ENCODE assay signal across 13 cellular contexts in genomic region chr13:33183431-33184130, GRCh38.
DNase-seq lines count a peak whose midpoint lies in the region; TF ChIP-seq lines count a peak whose summit lies in the region.
"Had no signal": no experiment of that assay in that cellular context is flagged by ENCODE, and none has a peak within 500 bp of the region (broad histone marks: within the 10 kb centered on the region; RNA-seq: fewer than 3 reads in every experiment).

No MANE protein-coding gene starts in this region.

- peak overlapping the region; percentile 24 to 25 for H3K27ac ChIP-seq in right atrium auricular region
- no peak overlapping the region for H3K27ac ChIP-seq in left ventricle myocardium inferior (replicated peaks)
- no peak overlapping the region for H3K27ac ChIP-seq in Karpas-422 (ENCODE audit: low read length)

- H3K27me3 ChIP-seq in right atrium auricular region (no peaks in the 10 kb centered on the region), left ventricle myocardium inferior (ENCODE audit: low read depth) (no peaks in the 10 kb centered on the region), Karpas-422 (ENCODE audit: low read length) (no peaks in the 10 kb centered on the region)

- no peaks in the 10 kb centered on the region for H4K20me1 ChIP-seq in Karpas-422 (ENCODE audit: insufficient read depth, low read depth, low read length)

- H3K4me1 ChIP-seq in right atrium auricular region, result peaks cover 0 to 95% of the 10 kb centered on the region in 2 donors
- peaks cover 99% of the 10 kb centered on the region for H3K4me1 ChIP-seq in left ventricle myocardium inferior
- no peaks in the 10 kb centered on the region for H3K4me1 ChIP-seq in Karpas-422 (ENCODE audit: low read length)

- DNase-seq in right atrium auricular region (ENCODE audit: low spot score) (no peak), left ventricle myocardium inferior (no peak), astrocyte of the hippocampus (ENCODE audit: low read depth, low spot score) (peak; percentile 85), kidney tubule cell (ENCODE audit: low spot score) (peak; percentile 69), NCI-H2029 treated with DMSO at 0.1 percent for 48 hours (lab: John Stamatoyannopoulos, UW) (no peak), Karpas-422 (no peak), NCI-H82 treated with DMSO at 0.1 percent for 48 hours (lab: John Stamatoyannopoulos, UW; ENCODE audit: unreplicated experiment) (no peak), KBM-7 (no peak)
- DNase-seq: activated CD4-positive, alpha-beta T cell treated with anti-CD3 and anti-CD28 coated beads, Interleukin-2, amount 50 U/mL, for 1 hour; effector CD8-positive, alpha-beta T cell; nephron progenitor cell; small intestine; substantia nigra had no signal

- H3K4me3 ChIP-seq in right atrium auricular region (no peak overlapping the region), left ventricle myocardium inferior (no peak overlapping the region), Karpas-422 (ENCODE audit: low read length) (no peak overlapping the region)

- H3K79me2 ChIP-seq in Karpas-422 (ENCODE audit: low read length), result no peaks in the 10 kb centered on the region

- H3K9ac ChIP-seq in Karpas-422 (ENCODE audit: low read length), result no peak overlapping the region

- H3K9me2 ChIP-seq in Karpas-422 (replicated peaks; ENCODE audit: insufficient read depth, low read length), result no peaks in the 10 kb centered on the region

- H3K36me3 ChIP-seq in right atrium auricular region (no peaks in the 10 kb centered on the region), left ventricle myocardium inferior (peaks cover 5% of the 10 kb centered on the region), Karpas-422 (ENCODE audit: insufficient read depth, low read length) (no peaks in the 10 kb centered on the region)

- TF ChIP-seq CTCF in right atrium auricular region (IDR thresholded peaks at IDR 0.05), result no peak
- no peak for TF ChIP-seq CTCF in left ventricle myocardium inferior (IDR thresholded peaks at IDR 0.05; ENCODE audit: borderline replicate concordance)

- no peaks in the 10 kb centered on the region for H3K9me3 ChIP-seq in right atrium auricular region
- no peaks in the 10 kb centered on the region for H3K9me3 ChIP-seq in left ventricle myocardium inferior (replicated peaks)
- H3K9me3 ChIP-seq in Karpas-422 (ENCODE audit: low read length), result no peaks in the 10 kb centered on the region

- intact Hi-C loops in left ventricle myocardium inferior (cut with micrococcal nuclease), result no loop called here

- in situ Hi-C loops in KBM-7 (cut with MboI; ENCODE audit: low pct_unique_long_range_greater_than_20kb, low sequenced_read_pairs), result no loop called here

- no peak overlapping the region for H3K4me2 ChIP-seq in Karpas-422 (ENCODE audit: low read depth, low read length, poor library complexity, severe bottlenecking)

- no peak overlapping the region for H2AFZ ChIP-seq in Karpas-422 (ENCODE audit: low read length)

Comparison
In these comparisons a context has a peak if more than half of its experiments do, and no peak if none do; other contexts are left out.
1. H3K27ac ChIP-seq: peak in right atrium auricular region (2 of 2); none in left ventricle myocardium inferior (single experiment) and Karpas-422 (single experiment).
2. DNase-seq: peak in astrocyte of the hippocampus (single experiment) and kidney tubule cell (single experiment); none in right atrium auricular region (single experiment), left ventricle myocardium inferior (single experiment), NCI-H2029 treated with DMSO at 0.1 percent for 48 hours (single experiment), Karpas-422 (single experiment), NCI-H82 treated with DMSO at 0.1 percent for 48 hours (single experiment) and KBM-7 (single experiment).